Comparison of ENCODE assay signal across 8 cellular contexts in the genomic region with DNA sequence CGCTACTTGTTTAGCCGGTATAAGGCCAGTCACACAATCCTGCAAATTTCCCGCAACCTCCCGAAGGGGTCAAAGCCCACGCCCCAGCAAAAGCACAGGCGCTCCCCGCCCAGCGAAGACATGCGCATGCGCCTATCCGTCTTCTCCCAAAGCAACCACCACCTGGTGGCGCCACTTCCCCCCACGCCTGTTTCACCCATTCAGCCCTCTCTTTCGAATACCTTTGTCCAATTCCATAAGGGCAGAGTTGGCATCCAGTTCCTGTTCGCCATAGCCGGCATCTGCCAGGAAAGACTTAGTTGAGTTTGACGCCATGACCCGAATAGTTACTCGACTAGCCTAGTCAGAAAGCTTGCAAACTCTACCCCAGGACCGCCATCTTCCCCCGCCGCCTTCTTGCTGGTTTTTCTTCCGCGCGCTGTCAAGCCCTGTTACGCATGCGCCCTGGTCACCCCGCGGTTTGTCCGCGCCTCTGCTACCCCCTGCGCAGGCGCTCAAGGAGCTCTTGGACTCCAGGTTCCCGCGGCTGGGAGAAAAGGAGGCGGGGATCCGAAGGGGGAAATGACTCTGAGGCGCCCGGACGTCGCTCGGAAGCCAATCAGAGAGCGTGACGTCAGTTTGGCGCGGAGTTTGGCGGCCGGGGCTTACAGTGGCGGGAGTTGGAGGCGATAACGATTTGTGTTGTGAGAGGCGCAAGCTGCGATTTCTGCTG. TPM values are rescaled to one million over a fixed set of nuclear protein-coding genes. Genes with fewer than 3 reads are reported as not detected.
DNase-seq lines count a peak whose midpoint lies in the region; ATAC-seq and TF ChIP-seq lines count a peak whose summit lies in the region.

A gene with protein sequence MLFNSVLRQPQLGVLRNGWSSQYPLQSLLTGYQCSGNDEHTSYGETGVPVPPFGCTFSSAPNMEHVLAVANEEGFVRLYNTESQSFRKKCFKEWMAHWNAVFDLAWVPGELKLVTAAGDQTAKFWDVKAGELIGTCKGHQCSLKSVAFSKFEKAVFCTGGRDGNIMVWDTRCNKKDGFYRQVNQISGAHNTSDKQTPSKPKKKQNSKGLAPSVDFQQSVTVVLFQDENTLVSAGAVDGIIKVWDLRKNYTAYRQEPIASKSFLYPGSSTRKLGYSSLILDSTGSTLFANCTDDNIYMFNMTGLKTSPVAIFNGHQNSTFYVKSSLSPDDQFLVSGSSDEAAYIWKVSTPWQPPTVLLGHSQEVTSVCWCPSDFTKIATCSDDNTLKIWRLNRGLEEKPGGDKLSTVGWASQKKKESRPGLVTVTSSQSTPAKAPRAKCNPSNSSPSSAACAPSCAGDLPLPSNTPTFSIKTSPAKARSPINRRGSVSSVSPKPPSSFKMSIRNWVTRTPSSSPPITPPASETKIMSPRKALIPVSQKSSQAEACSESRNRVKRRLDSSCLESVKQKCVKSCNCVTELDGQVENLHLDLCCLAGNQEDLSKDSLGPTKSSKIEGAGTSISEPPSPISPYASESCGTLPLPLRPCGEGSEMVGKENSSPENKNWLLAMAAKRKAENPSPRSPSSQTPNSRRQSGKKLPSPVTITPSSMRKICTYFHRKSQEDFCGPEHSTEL (plus strand): TSS at position 626 of the 712 bp plus-strand sequence. CDS start 143 bp downstream, outside the sequence.
A gene with protein sequence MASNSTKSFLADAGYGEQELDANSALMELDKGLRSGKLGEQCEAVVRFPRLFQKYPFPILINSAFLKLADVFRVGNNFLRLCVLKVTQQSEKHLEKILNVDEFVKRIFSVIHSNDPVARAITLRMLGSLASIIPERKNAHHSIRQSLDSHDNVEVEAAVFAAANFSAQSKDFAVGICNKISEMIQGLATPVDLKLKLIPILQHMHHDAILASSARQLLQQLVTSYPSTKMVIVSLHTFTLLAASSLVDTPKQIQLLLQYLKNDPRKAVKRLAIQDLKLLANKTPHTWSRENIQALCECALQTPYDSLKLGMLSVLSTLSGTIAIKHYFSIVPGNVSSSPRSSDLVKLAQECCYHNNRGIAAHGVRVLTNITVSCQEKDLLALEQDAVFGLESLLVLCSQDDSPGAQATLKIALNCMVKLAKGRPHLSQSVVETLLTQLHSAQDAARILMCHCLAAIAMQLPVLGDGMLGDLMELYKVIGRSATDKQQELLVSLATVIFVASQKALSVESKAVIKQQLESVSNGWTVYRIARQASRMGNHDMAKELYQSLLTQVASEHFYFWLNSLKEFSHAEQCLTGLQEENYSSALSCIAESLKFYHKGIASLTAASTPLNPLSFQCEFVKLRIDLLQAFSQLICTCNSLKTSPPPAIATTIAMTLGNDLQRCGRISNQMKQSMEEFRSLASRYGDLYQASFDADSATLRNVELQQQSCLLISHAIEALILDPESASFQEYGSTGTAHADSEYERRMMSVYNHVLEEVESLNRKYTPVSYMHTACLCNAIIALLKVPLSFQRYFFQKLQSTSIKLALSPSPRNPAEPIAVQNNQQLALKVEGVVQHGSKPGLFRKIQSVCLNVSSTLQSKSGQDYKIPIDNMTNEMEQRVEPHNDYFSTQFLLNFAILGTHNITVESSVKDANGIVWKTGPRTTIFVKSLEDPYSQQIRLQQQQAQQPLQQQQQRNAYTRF (minus strand): TSS at position 435 of the 712 bp plus-strand sequence. CDS start 120 bp downstream, at position 315.

- H3K4me1 Mint-ChIP-seq in activated T-cell treated with anti-CD3 and anti-CD28 coated beads, Interleukin-2, amount 50 U/mL, for 24 hours (ENCODE audit: low read depth) = peaks cover 63% of the 10 kb centered on the region

- peak; percentile 58 for TF ChIP-seq CTCF in epithelial cell of proximal tubule (conservative IDR thresholded peaks at IDR 0.05; ENCODE audit: low read depth, low read length)

- peaks cover 77% of the 10 kb centered on the region for H3K36me3 Mint-ChIP-seq in activated T-cell treated with anti-CD3 and anti-CD28 coated beads, Interleukin-2, amount 50 U/mL, for 24 hours (ENCODE audit: low read depth)

- peaks cover 2% of the 10 kb centered on the region for H3K27me3 Mint-ChIP-seq in activated T-cell treated with anti-CD3 and anti-CD28 coated beads, Interleukin-2, amount 50 U/mL, for 24 hours

- peak within 1 kb of the TSS; percentile 82 for H3K4me3 ChIP-seq in epithelial cell of proximal tubule (ENCODE audit: low read depth, low read length)

- peak; percentile 72 for ATAC-seq in GM21723 (IDR thresholded peaks at IDR 0.05; ENCODE audit: unreplicated experiment)

- peak within 1 kb of the TSS; percentile 100 for H3K27ac Mint-ChIP-seq in activated T-cell treated with anti-CD3 and anti-CD28 coated beads, Interleukin-2, amount 50 U/mL, for 24 hours

- H3K9me3 Mint-ChIP-seq in activated T-cell treated with anti-CD3 and anti-CD28 coated beads, Interleukin-2, amount 50 U/mL, for 24 hours = no peaks in the 10 kb centered on the region

- H3K4me3 Mint-ChIP-seq in activated T-cell treated with anti-CD3 and anti-CD28 coated beads, Interleukin-2, amount 50 U/mL, for 24 hours = peak within 1 kb of the TSS; percentile 98

- DNase-seq in DMS79 treated with DMSO at 0.1 percent for 48 hours (lab: John Stamatoyannopoulos, UW) (peak; percentile 99), KG1 (lab: John Stamatoyannopoulos, UW) (peak; percentile 99), epithelial cell of proximal tubule (ENCODE audit: low read depth) (peak; percentile 94), mucosa of gallbladder (ENCODE audit: low spot score) (peak; percentile 99)
- DNase-seq in activated T-cell treated with anti-CD3 and anti-CD28 coated beads, Interleukin-2, amount 50 U/mL, for 24 hours = peak; percentile 97
- peak; percentile 95 to 97 for DNase-seq in stimulated activated CD8-positive, alpha-beta memory T cell treated with anti-CD3 and anti-CD28 coated beads, Interleukin-4, amount 100 ng/mL, for 4 hours (ENCODE audit: low read depth in 2 of 2, low spot score in 1 of 2)

TF ChIP-seq in PFSK-1, 5 proteins besides CTCF, POLR2A, EP300 and RAD21:
- TF ChIP-seq, protein P1, sequence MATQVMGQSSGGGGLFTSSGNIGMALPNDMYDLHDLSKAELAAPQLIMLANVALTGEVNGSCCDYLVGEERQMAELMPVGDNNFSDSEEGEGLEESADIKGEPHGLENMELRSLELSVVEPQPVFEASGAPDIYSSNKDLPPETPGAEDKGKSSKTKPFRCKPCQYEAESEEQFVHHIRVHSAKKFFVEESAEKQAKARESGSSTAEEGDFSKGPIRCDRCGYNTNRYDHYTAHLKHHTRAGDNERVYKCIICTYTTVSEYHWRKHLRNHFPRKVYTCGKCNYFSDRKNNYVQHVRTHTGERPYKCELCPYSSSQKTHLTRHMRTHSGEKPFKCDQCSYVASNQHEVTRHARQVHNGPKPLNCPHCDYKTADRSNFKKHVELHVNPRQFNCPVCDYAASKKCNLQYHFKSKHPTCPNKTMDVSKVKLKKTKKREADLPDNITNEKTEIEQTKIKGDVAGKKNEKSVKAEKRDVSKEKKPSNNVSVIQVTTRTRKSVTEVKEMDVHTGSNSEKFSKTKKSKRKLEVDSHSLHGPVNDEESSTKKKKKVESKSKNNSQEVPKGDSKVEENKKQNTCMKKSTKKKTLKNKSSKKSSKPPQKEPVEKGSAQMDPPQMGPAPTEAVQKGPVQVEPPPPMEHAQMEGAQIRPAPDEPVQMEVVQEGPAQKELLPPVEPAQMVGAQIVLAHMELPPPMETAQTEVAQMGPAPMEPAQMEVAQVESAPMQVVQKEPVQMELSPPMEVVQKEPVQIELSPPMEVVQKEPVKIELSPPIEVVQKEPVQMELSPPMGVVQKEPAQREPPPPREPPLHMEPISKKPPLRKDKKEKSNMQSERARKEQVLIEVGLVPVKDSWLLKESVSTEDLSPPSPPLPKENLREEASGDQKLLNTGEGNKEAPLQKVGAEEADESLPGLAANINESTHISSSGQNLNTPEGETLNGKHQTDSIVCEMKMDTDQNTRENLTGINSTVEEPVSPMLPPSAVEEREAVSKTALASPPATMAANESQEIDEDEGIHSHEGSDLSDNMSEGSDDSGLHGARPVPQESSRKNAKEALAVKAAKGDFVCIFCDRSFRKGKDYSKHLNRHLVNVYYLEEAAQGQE (IDR thresholded peaks at IDR 0.05; ENCODE audit: insufficient read depth in 1 of 2, low read depth in 2 of 2, low read length in 2 of 2) = 0 out of 4 replicates have a peak, but pooled peaks of 1 of the 2 experiments have one; percentile 10
- TF ChIP-seq TAF1 (IDR thresholded peaks at IDR 0.05; ENCODE audit: borderline replicate concordance, insufficient read depth, low read length) (peak; percentile 78; the same call in 1 of the 2 replicates), SIN3A (IDR thresholded peaks at IDR 0.05; ENCODE audit: borderline replicate concordance, insufficient read depth, low read length) (peak; percentile 100), FOXP2 (optimal IDR thresholded peaks at IDR 0.05; ENCODE audit: borderline replicate concordance, extremely low read depth, extremely low read length, insufficient read depth) (no peak), POLR2AphosphoS5 (IDR thresholded peaks at IDR 0.05; ENCODE audit: low read depth, low read length) (peak; percentile 95)

RNA-seq across cellular contexts. Expression of the first gene that starts in this region (rescaled TPM):
- 16.0 TPM for polyA plus RNA-seq in PFSK-1 (2012; ENCODE audit: insufficient read length, low read depth)
- 17.6 and 31.5 TPM in 2 replicates for total RNA-seq in epithelial cell of proximal tubule
- 2.9 TPM for total RNA-seq in mucosa of gallbladder

RNA-seq across cellular contexts. Expression of the second gene that starts in this region (rescaled TPM):
- polyA plus RNA-seq in PFSK-1 (2012; ENCODE audit: insufficient read length, low read depth) = 11.6 TPM
- total RNA-seq in epithelial cell of proximal tubule (17.8 and 21.6 TPM in 2 replicates), mucosa of gallbladder (13.4 TPM)

Comparison
In these comparisons a context has a peak if more than half of its experiments do, and no peak if none do; other contexts are left out.
1. Peak in every context shown above with its lines: DNase-seq, ATAC-seq and H3K4me3 ChIP-seq.